Comparison of ENCODE assay signal across 19 cellular contexts in the genomic region with DNA sequence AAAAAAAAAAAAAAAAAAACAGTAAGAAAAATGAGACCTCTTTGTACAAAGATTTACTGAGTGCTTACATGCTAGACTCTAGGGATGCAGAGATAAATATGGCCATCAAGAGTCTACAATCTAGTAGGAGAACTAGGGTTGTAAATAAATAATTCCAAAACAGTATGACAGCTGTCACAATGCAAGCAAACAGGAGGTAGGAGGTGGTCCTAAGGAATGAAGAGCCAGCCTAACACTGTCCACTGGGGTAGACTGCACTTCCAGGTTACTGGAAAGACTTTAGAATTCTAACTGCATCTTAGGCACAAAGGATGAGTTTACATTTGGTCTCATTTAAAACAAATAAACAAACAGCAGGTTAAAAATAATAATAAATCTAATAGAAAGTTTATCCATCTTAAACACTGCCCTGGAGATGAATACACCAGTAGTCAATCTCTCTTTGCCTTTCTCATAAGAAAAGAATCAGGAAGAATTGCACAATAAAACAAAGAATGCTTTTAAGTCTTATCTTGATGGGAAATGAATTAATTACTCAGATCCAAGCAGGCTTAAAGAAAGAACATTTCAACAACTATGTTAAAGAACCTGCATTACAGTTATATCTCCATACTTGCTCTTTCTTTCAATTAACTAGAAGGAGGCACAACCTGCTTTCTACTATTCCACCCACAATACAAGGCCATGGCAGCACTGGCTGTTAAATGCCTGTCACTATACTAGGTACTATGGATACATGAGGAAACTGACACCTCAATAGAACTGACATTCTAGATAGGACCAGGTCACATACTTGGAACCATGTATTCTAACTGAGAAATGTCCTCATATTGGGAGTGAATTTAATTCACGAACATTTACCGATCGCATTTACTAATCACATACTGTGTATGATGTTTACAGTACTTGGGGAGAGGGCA. TPM values are rescaled to one million over a fixed set of nuclear protein-coding genes. Genes with fewer than 3 reads are reported as not detected.
DNase-seq lines count a peak whose midpoint lies in the region; ATAC-seq and TF ChIP-seq lines count a peak whose summit lies in the region.
"Had no signal": no experiment of that assay in that cellular context is flagged by ENCODE, and none has a peak within 500 bp of the region (broad histone marks: within the 10 kb centered on the region; RNA-seq: fewer than 3 reads in every experiment).

No MANE protein-coding gene starts in this region.

- no peak overlapping the region for H3K4me3 ChIP-seq in SK-N-SH (ENCODE audit: low read depth in 2 of 2, low read length in 1 of 2)
- H3K4me3 ChIP-seq in mammary epithelial cell (replicated peaks in 1 of 3; ENCODE audit: insufficient read depth in 1 of 3, low read depth in 2 of 3, low read length in 3 of 3): no peak overlapping the region
- H3K4me3 ChIP-seq: MG63, transverse colon had no signal

- H3K9ac ChIP-seq in SK-N-SH: no peak overlapping the region
- H3K9ac ChIP-seq in mammary epithelial cell (ENCODE audit: insufficient read depth, low read length): no peak overlapping the region
- H3K9ac ChIP-seq: parathyroid adenoma had no signal

- intact Hi-C loops in mammary epithelial cell (cut with micrococcal nuclease): no loop called here

- peak overlapping the region; percentile 80 for H3K27ac Mint-ChIP-seq in nephron progenitor cell
- H3K27ac Mint-ChIP-seq: activated CD8-positive, alpha-beta memory T cell treated with anti-CD3 and anti-CD28 coated beads, Interleukin-2, amount 10 ng/mL, durations not matched to agents 7 days and 5 days; naive thymus-derived CD4-positive, alpha-beta T cell had no signal

- H3K9me3 ChIP-seq in SK-N-SH (no peaks in the 10 kb centered on the region), mammary epithelial cell (replicated peaks; ENCODE audit: insufficient read depth, low read length) (no peaks in the 10 kb centered on the region)
- H3K9me3 ChIP-seq: MG63, transverse colon had no signal

- no peak for TF ChIP-seq EP300 in SK-N-SH (IDR thresholded peaks at IDR 0.05; ENCODE audit: borderline replicate concordance in 1 of 2, low read depth in 1 of 2, low read length in 1 of 2)

- DNase-seq in SK-N-SH (no peak), HT1080 (ENCODE audit: low read depth) (peak; percentile 15), mammary epithelial cell (peak; percentile 57), nephron progenitor cell (no peak), inferior parietal cortex (ENCODE audit: extremely low spot score) (no peak), NCI-H1930 (lab: John Stamatoyannopoulos, UW) (no peak)
- DNase-seq: activated CD4-positive, CD25-positive, alpha-beta regulatory T cell treated with anti-CD3 and anti-CD28 coated beads, Interleukin-2, amount 50 U/mL, for 72 hours; activated CD8-positive, alpha-beta memory T cell treated with anti-CD3 and anti-CD28 coated beads, Interleukin-2, amount 10 ng/mL, durations not matched to agents 7 days and 5 days; central memory CD4-positive, alpha-beta T cell; glutamatergic neuron; MG63; naive thymus-derived CD4-positive, alpha-beta T cell; NCI-H774; stimulated activated naive CD8-positive, alpha-beta T cell treated with anti-CD3 and anti-CD28 coated beads, Interleukin-15, amount 100 ng/mL, for 72 hours; transverse colon had no signal

- H3K27me3 ChIP-seq in SK-N-SH (ENCODE audit: insufficient read depth) (no peaks in the 10 kb centered on the region), mammary epithelial cell (ENCODE audit: insufficient read depth, low read length) (no peaks in the 10 kb centered on the region)
- H3K27me3 ChIP-seq: MG63, transverse colon had no signal

- H3K4me1 Mint-ChIP-seq in nephron progenitor cell: peaks cover 53% of the 10 kb centered on the region
- H3K4me1 Mint-ChIP-seq: activated CD8-positive, alpha-beta memory T cell treated with anti-CD3 and anti-CD28 coated beads, Interleukin-2, amount 10 ng/mL, durations not matched to agents 7 days and 5 days had no signal

- H3K4me2 ChIP-seq in SK-N-SH (no peak overlapping the region), mammary epithelial cell (ENCODE audit: insufficient read depth, low read depth, low read length) (no peak overlapping the region)

- H3K36me3 ChIP-seq in SK-N-SH (replicated peaks in 1 of 2; ENCODE audit: control insufficient read depth in 1 of 2, insufficient read depth in 2 of 2, low read length in 1 of 2): no peaks in the 10 kb centered on the region
- H3K36me3 ChIP-seq in mammary epithelial cell (ENCODE audit: insufficient read depth, low read length): no peaks in the 10 kb centered on the region
- H3K36me3 ChIP-seq: MG63, transverse colon had no signal

- H3K27ac ChIP-seq in SK-N-SH (ENCODE audit: low read depth in 2 of 2, low read length in 1 of 2) (no peak overlapping the region), mammary epithelial cell (ENCODE audit: insufficient read depth, low read depth, low read length) (no peak overlapping the region)
- H3K27ac ChIP-seq: 22Rv1, parathyroid adenoma, transverse colon had no signal

- H3K79me2 ChIP-seq in SK-N-SH (ENCODE audit: insufficient read depth) (peaks cover 66% of the 10 kb centered on the region), mammary epithelial cell (ENCODE audit: insufficient read depth, low read length) (peaks cover 81% of the 10 kb centered on the region)

- H3K9me2 ChIP-seq in SK-N-SH: no peaks in the 10 kb centered on the region

- H3K9me3 Mint-ChIP-seq in nephron progenitor cell: peaks cover 16% of the 10 kb centered on the region
- H3K9me3 Mint-ChIP-seq: naive thymus-derived CD4-positive, alpha-beta T cell; stimulated activated naive CD8-positive, alpha-beta T cell treated with anti-CD3 and anti-CD28 coated beads, Interleukin-15, amount 100 ng/mL, for 72 hours had no signal

- 94% methylated on average over 3 of the region's 3 CpGs for WGBS in SK-N-SH (ENCODE audit: low lambda C conversion rate)
- 100% methylated on average over 3 of the region's 3 CpGs for WGBS in mammary epithelial cell (ENCODE audit: low coverage, missing lambda C conversion rate)

- no TSS peak for BruUV-seq in mammary epithelial cell (replicated peaks; lab: Mats Ljungman, UMichigan)

- no peak overlapping the region for H2AFZ ChIP-seq in SK-N-SH (ENCODE audit: low read depth)
- no peak overlapping the region for H2AFZ ChIP-seq in mammary epithelial cell (ENCODE audit: low read depth, low read length)
- H2AFZ ChIP-seq: parathyroid adenoma had no signal

- dilution Hi-C loops in mammary epithelial cell (cut with HindIII; ENCODE audit: low sequenced_read_pairs): no loop called here

- H3K27me3 Mint-ChIP-seq in nephron progenitor cell (ENCODE audit: low read depth, poor library complexity): no peaks in the 10 kb centered on the region
- H3K27me3 Mint-ChIP-seq: activated CD8-positive, alpha-beta memory T cell treated with anti-CD3 and anti-CD28 coated beads, Interleukin-2, amount 10 ng/mL, durations not matched to agents 7 days and 5 days; naive thymus-derived CD4-positive, alpha-beta T cell; stimulated activated naive CD8-positive, alpha-beta T cell treated with anti-CD3 and anti-CD28 coated beads, Interleukin-15, amount 100 ng/mL, for 72 hours had no signal

- no peak for TF ChIP-seq RAD21 in SK-N-SH (IDR thresholded peaks at IDR 0.05; ENCODE audit: low read length)

- in situ Hi-C loops in mammary epithelial cell (cut with MboI; ENCODE audit: low sequenced_read_pairs in 2 of 2): no loop called here

- H3K36me3 Mint-ChIP-seq in nephron progenitor cell (ENCODE audit: low read depth): peaks cover 59% of the 10 kb centered on the region
- H3K36me3 Mint-ChIP-seq: activated CD8-positive, alpha-beta memory T cell treated with anti-CD3 and anti-CD28 coated beads, Interleukin-2, amount 10 ng/mL, durations not matched to agents 7 days and 5 days had no signal

- H3K4me3 Mint-ChIP-seq in nephron progenitor cell: no peak overlapping the region
- H3K4me3 Mint-ChIP-seq: activated CD8-positive, alpha-beta memory T cell treated with anti-CD3 and anti-CD28 coated beads, Interleukin-2, amount 10 ng/mL, durations not matched to agents 7 days and 5 days; naive thymus-derived CD4-positive, alpha-beta T cell; stimulated activated naive CD8-positive, alpha-beta T cell treated with anti-CD3 and anti-CD28 coated beads, Interleukin-15, amount 100 ng/mL, for 72 hours had no signal

- no peaks in the 10 kb centered on the region for H3F3A ChIP-seq in SK-N-SH (replicated peaks; ENCODE audit: insufficient read depth)

- ATAC-seq in SK-N-SH treated with all-trans-retinoic acid at 6 μM for 48 hours: peak; percentile 21; the same call in 1 of the 3 replicates
- ATAC-seq in HG03469 (IDR thresholded peaks at IDR 0.05; ENCODE audit: unreplicated experiment): no peak
- ATAC-seq: activated CD8-positive, alpha-beta memory T cell treated with anti-CD3 and anti-CD28 coated beads, Interleukin-2, amount 10 ng/mL, durations not matched to agents 7 days and 5 days; naive thymus-derived CD4-positive, alpha-beta T cell; stimulated activated naive CD8-positive, alpha-beta T cell treated with anti-CD3 and anti-CD28 coated beads, Interleukin-15, amount 100 ng/mL, for 72 hours had no signal

- H4K20me1 ChIP-seq in SK-N-SH (ENCODE audit: insufficient read depth) (peaks cover 20% of the 10 kb centered on the region), mammary epithelial cell (ENCODE audit: insufficient read depth, low read length) (no peaks in the 10 kb centered on the region)

- CTCF ChIA-PET in SK-N-SH (lab: Yijun Ruan, JAX): interaction anchor here (0.9 kb wide), 1 partner anchor 9 kb away, joined by 3 read pairs; no protein-coding TSS in a partner anchor
- CTCF ChIA-PET in mammary epithelial cell (lab: Charles Lee; ENCODE audit: low non-redundant PET): no interaction called here

- peaks cover 0 to 26% of the 10 kb centered on the region in 2 experiments; a peak in 2 of 4 replicates for H3K4me1 ChIP-seq in SK-N-SH (ENCODE audit: control insufficient read depth in 1 of 2, insufficient read depth in 2 of 2, low read depth in 1 of 2, low read length in 1 of 2)
- H3K4me1 ChIP-seq in mammary epithelial cell (ENCODE audit: insufficient read depth, low read length): peaks cover 57% of the 10 kb centered on the region
- H3K4me1 ChIP-seq: parathyroid adenoma had no signal

- no peak for TF ChIP-seq CTCF in SK-N-SH (IDR thresholded peaks at IDR 0.05)
- TF ChIP-seq CTCF in mammary epithelial cell (conservative IDR thresholded peaks at IDR 0.05 in 1 of 2, IDR thresholded peaks at IDR 0.05 in 1 of 2; ENCODE audit: extremely low read depth in 1 of 2, insufficient read depth in 1 of 2, low read depth in 1 of 2, low read length in 2 of 2): no peak
- TF ChIP-seq CTCF in nephron progenitor cell (IDR thresholded peaks at IDR 0.05): no peak

- POLR2A ChIA-PET in SK-N-SH (lab: Yijun Ruan, JAX): no interaction called here

RNA-seq across cellular contexts. Expression of a gene that starts 12.7 kb away (rescaled TPM):
- polyA plus RNA-seq in SK-N-SH (2012; rRNA removed) (11.8 and 13.7 TPM in 2 replicates), mammary epithelial cell (35.2 TPM)
- polyA plus RNA-seq in SK-N-SH (2012; cell fraction: cytosol; rRNA removed): 14.7 and 15.2 TPM in 2 replicates
- 19.4 and 28.1 TPM in 2 replicates for polyA plus RNA-seq in SK-N-SH (2012; cell fraction: nucleus; rRNA removed)
- total RNA-seq in HT1080 (2014; rRNA removed; shearing (Covaris generic)): 26.2 and 28.7 TPM in 2 replicates
- 24.6 and 27.7 TPM in 2 replicates for polyA plus RNA-seq in HT1080 (2015; cell fraction: cytosol; rRNA removed)
- 40.4 and 41.6 TPM in 2 replicates for polyA plus RNA-seq in HT1080 (2015; cell fraction: nucleus; rRNA removed)
- 10 to 100 TPM; 48.0 to 66.8 TPM for total RNA-seq in mammary epithelial cell
- 138 TPM for polyA minus RNA-seq in mammary epithelial cell

Comparison
In these comparisons a context has a peak if more than half of its experiments do, and no peak if none do; other contexts are left out.
1. DNase-seq: peak in HT1080 (single experiment) and mammary epithelial cell (single experiment); none in SK-N-SH (single experiment), nephron progenitor cell (single experiment), inferior parietal cortex (single experiment) and NCI-H1930 (0 of 2).